15 cellular contexts compared by ENCODE assay signal in genomic region chr7:116219288-116219687, GRCh38. TPM values are rescaled to one million over a fixed set of nuclear protein-coding genes. Genes with fewer than 3 reads are reported as not detected.
DNase-seq lines count a peak whose midpoint lies in the region; ATAC-seq, FAIRE-seq and TF ChIP-seq lines count a peak whose summit lies in the region.
"Had no signal": no experiment of that assay in that cellular context is flagged by ENCODE, and none has a peak within 500 bp of the region (broad histone marks: within the 10 kb centered on the region; RNA-seq: fewer than 3 reads in every experiment).

No MANE protein-coding gene starts in this region.

- peaks cover 43% of the 10 kb centered on the region for H3K4me1 ChIP-seq in HEK293 (ENCODE audit: control insufficient read depth, insufficient read depth, low read length)
- peaks cover 33% of the 10 kb centered on the region for H3K4me1 ChIP-seq in astrocyte (ENCODE audit: insufficient read depth, low read length)
- H3K4me1 ChIP-seq in muscle layer of colon (ENCODE audit: insufficient read depth, low read length): peaks cover 66% of the 10 kb centered on the region
- no peaks in the 10 kb centered on the region for H3K4me1 ChIP-seq in urinary bladder (ENCODE audit: insufficient read depth)

- POLR2A ChIA-PET in HEK293 (lab: Yijun Ruan, JAX): interaction anchor here (0.9 to 1.0 kb wide), 2 partner anchors 8 to 18 kb away, joined by 3 to 10 read pairs; partner anchors contain the start of gene TES

- FAIRE-seq in astrocyte (lab: Jason Lieb, UNC): no peak

- peaks cover 70% of the 10 kb centered on the region for H4K20me1 ChIP-seq in astrocyte (ENCODE audit: insufficient read depth, low read length)

- H3K27ac ChIP-seq in HEK293 (ENCODE audit: extremely low read depth, low read depth, low read length) (peak overlapping the region; percentile 67), astrocyte (ENCODE audit: low read depth, low read length) (no peak overlapping the region), muscle layer of colon (ENCODE audit: low read depth, low read length) (peak overlapping the region; percentile 35), urinary bladder (ENCODE audit: low read depth) (peak overlapping the region; percentile 18)

- DNase-seq in astrocyte (ENCODE audit: low read depth) (no peak), Ammon's horn (ENCODE audit: low spot score) (no peak), DMS 273 (lab: John Stamatoyannopoulos, UW; ENCODE audit: unreplicated experiment) (no peak)
- DNase-seq: activated CD4-positive, alpha-beta T cell treated with anti-CD3 and anti-CD28 coated beads, Interleukin-2, amount 50 U/mL, for 4 hours; activated T-cell treated with anti-CD3 and anti-CD28 coated beads, Interleukin-2, amount 50 U/mL, for 48 hours; endodermal cell; foreskin melanocyte; NCI-H2107; retina had no signal

- H3K4me3 ChIP-seq in HEK293 (ENCODE audit: low read depth, low read length): no peak overlapping the region
- no peak overlapping the region for H3K4me3 ChIP-seq in astrocyte (ENCODE audit: insufficient read depth, low read depth, low read length)
- no peak overlapping the region for H3K4me3 ChIP-seq in muscle layer of colon (ENCODE audit: low read depth in 1 of 2, low read length in 2 of 2)
- no peak overlapping the region for H3K4me3 ChIP-seq in urinary bladder (ENCODE audit: low read depth, low read length)

- no peaks in the 10 kb centered on the region for H3K27me3 ChIP-seq in astrocyte (ENCODE audit: insufficient read depth, low read length)
- H3K27me3 ChIP-seq in muscle layer of colon (ENCODE audit: control insufficient read depth in 1 of 2, insufficient read depth in 2 of 2, low read length in 2 of 2): no peaks in the 10 kb centered on the region

- no peak overlapping the region for H3K4me3 Mint-ChIP-seq in astrocyte (ENCODE audit: unreplicated experiment)
- H3K4me3 Mint-ChIP-seq: CD14-positive monocyte, endodermal cell, nephron had no signal

- H3K36me3 Mint-ChIP-seq in astrocyte (ENCODE audit: low read depth, unreplicated experiment): no peaks in the 10 kb centered on the region

- no peak overlapping the region for H2AFZ ChIP-seq in astrocyte (ENCODE audit: low read depth, low read length)

- no peaks in the 10 kb centered on the region for H3K9me3 Mint-ChIP-seq in astrocyte (ENCODE audit: unreplicated experiment)
- H3K9me3 Mint-ChIP-seq: endodermal cell, nephron had no signal

- H3K27ac Mint-ChIP-seq in astrocyte (ENCODE audit: unreplicated experiment): no peak overlapping the region
- H3K27ac Mint-ChIP-seq: endodermal cell, nephron had no signal

- CTCF ChIA-PET in HEK293 (lab: Yijun Ruan, JAX): interaction anchor here (1.9 to 2.4 kb wide), 2 partner anchors 17 to 39 kb away, joined by 5 to 8 read pairs; no protein-coding TSS in a partner anchor

- H3K9ac ChIP-seq in astrocyte (ENCODE audit: low read length): peak overlapping the region; percentile 17
- no peak overlapping the region for H3K9ac ChIP-seq in muscle layer of colon (ENCODE audit: low read length)

- TF ChIP-seq CTCF in HEK293 (tag by site-specific recombination; IDR thresholded peaks at IDR 0.05): no peak
- no peak for TF ChIP-seq CTCF in astrocyte (IDR thresholded peaks at IDR 0.05; ENCODE audit: insufficient read depth, low read depth, low read length)

- H3K9me3 ChIP-seq in HEK293 (ENCODE audit: control insufficient read depth, insufficient read depth, low read depth, low read length) (no peaks in the 10 kb centered on the region), astrocyte (ENCODE audit: insufficient read depth, low read depth, low read length) (no peaks in the 10 kb centered on the region), muscle layer of colon (ENCODE audit: low read length) (no peaks in the 10 kb centered on the region)

- H3K4me1 Mint-ChIP-seq in astrocyte (ENCODE audit: low read depth, unreplicated experiment): peaks cover 48% of the 10 kb centered on the region

- no peak for ATAC-seq in HG03342 (IDR thresholded peaks at IDR 0.05; ENCODE audit: unreplicated experiment)

- peaks cover 95% of the 10 kb centered on the region for H3K79me2 ChIP-seq in astrocyte (ENCODE audit: insufficient read depth, low read length)

- peak overlapping the region; percentile 74 for H3K4me2 ChIP-seq in astrocyte (ENCODE audit: low read length)

- no peaks in the 10 kb centered on the region for H3K27me3 Mint-ChIP-seq in astrocyte (ENCODE audit: low read depth, unreplicated experiment)

- H3K36me3 ChIP-seq in HEK293 (ENCODE audit: control insufficient read depth in 2 of 2, insufficient read depth in 1 of 2, low read length in 2 of 2) (no peaks in the 10 kb centered on the region), astrocyte (ENCODE audit: insufficient read depth, low read length) (no peaks in the 10 kb centered on the region), muscle layer of colon (ENCODE audit: insufficient read depth, low read length) (no peaks in the 10 kb centered on the region), urinary bladder (ENCODE audit: insufficient read depth) (no peaks in the 10 kb centered on the region)

TF ChIP-seq in HEK293, 187 proteins besides CTCF, POLR2A, EP300 and RAD21:
- TF ChIP-seq, protein P1, sequence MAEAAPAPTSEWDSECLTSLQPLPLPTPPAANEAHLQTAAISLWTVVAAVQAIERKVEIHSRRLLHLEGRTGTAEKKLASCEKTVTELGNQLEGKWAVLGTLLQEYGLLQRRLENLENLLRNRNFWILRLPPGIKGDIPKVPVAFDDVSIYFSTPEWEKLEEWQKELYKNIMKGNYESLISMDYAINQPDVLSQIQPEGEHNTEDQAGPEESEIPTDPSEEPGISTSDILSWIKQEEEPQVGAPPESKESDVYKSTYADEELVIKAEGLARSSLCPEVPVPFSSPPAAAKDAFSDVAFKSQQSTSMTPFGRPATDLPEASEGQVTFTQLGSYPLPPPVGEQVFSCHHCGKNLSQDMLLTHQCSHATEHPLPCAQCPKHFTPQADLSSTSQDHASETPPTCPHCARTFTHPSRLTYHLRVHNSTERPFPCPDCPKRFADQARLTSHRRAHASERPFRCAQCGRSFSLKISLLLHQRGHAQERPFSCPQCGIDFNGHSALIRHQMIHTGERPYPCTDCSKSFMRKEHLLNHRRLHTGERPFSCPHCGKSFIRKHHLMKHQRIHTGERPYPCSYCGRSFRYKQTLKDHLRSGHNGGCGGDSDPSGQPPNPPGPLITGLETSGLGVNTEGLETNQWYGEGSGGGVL (tag by site-specific recombination; IDR thresholded peaks at IDR 0.05): no peak
- TF ChIP-seq, protein P2, sequence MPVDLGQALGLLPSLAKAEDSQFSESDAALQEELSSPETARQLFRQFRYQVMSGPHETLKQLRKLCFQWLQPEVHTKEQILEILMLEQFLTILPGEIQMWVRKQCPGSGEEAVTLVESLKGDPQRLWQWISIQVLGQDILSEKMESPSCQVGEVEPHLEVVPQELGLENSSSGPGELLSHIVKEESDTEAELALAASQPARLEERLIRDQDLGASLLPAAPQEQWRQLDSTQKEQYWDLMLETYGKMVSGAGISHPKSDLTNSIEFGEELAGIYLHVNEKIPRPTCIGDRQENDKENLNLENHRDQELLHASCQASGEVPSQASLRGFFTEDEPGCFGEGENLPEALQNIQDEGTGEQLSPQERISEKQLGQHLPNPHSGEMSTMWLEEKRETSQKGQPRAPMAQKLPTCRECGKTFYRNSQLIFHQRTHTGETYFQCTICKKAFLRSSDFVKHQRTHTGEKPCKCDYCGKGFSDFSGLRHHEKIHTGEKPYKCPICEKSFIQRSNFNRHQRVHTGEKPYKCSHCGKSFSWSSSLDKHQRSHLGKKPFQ (tag by site-specific recombination; IDR thresholded peaks at IDR 0.05): no peak
- TF ChIP-seq ZNF600 (tag by site-specific recombination; IDR thresholded peaks at IDR 0.05) (peak; percentile 35; the same call in 1 of the 2 replicates), ZNF692 (tag by site-specific recombination; IDR thresholded peaks at IDR 0.05) (peak; percentile 34; the same call in 1 of the 2 replicates), PRDM1 (tag by site-specific recombination; IDR thresholded peaks at IDR 0.05) (no peak)
- TF ChIP-seq, protein P3, sequence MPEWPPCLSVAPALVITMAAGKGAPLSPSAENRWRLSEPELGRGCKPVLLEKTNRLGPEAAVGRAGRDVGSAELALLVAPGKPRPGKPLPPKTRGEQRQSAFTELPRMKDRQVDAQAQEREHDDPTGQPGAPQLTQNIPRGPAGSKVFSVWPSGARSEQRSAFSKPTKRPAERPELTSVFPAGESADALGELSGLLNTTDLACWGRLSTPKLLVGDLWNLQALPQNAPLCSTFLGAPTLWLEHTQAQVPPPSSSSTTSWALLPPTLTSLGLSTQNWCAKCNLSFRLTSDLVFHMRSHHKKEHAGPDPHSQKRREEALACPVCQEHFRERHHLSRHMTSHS (tag by site-specific recombination; IDR thresholded peaks at IDR 0.05): no peak

RNA-seq across cellular contexts. Expression of gene TES, which starts 8.9 kb away (rescaled TPM):
- total RNA-seq in astrocyte (179 and 184 TPM in 2 replicates), urinary bladder (207 TPM)
- polyA plus RNA-seq in urinary bladder: 159 TPM
